ENCODE assay signal across 14 cellular contexts in genomic region chr15:68380456-68380855, GRCh38. TPM values are rescaled to one million over a fixed set of nuclear protein-coding genes. Genes with fewer than 3 reads are reported as not detected.
A peak's percentile ranks its signal among the peaks of the same experiment; 100 is the strongest.
DNase-seq lines count a peak whose midpoint lies in the region; ATAC-seq, FAIRE-seq and TF ChIP-seq lines count a peak whose summit lies in the region.
"Had no signal": no experiment of that assay in that cellular context is flagged by ENCODE, and none has a peak within 500 bp of the region (broad histone marks: within the 10 kb centered on the region; RNA-seq: fewer than 3 reads in every experiment).

No MANE protein-coding gene starts in this region.

- no peaks in the 10 kb centered on the region for H3K27me3 ChIP-seq in IMR-90 (ENCODE audit: control insufficient read depth, insufficient read depth, low read length)
- H3K27me3 ChIP-seq in sigmoid colon = no peaks in the 10 kb centered on the region

- H3K4ac ChIP-seq in IMR-90 (ENCODE audit: low read depth, low read length) = peak overlapping the region; percentile 84; the same call in 1 of the 2 replicates

- H3K27ac ChIP-seq in IMR-90 (ENCODE audit: insufficient read depth, low read length) = peak overlapping the region; percentile 84; the same call in 1 of the 2 replicates
- no peak overlapping the region for H3K27ac ChIP-seq in coronary artery
- H3K27ac ChIP-seq in sigmoid colon = no peak overlapping the region
- no peak overlapping the region for H3K27ac ChIP-seq in kidney (ENCODE audit: low read depth in 2 of 2, low read length in 2 of 2)

- no peak for TF ChIP-seq POLR2A in IMR-90 (IDR thresholded peaks at IDR 0.05; ENCODE audit: low read depth, low read length)
- no peak for TF ChIP-seq POLR2A in sigmoid colon (IDR thresholded peaks at IDR 0.05)

- POLR2A ChIA-PET in IMR-90 (lab: Charles Lee; ENCODE audit: unreplicated experiment) = no interaction called here

- peak overlapping the region; percentile 63; the same call in 1 of the 2 replicates for H3K18ac ChIP-seq in IMR-90 (ENCODE audit: low read depth, low read length)

- TF ChIP-seq CTCF in IMR-90 (conservative IDR thresholded peaks at IDR 0.05; ENCODE audit: low read depth, low read length) (no peak), coronary artery (IDR thresholded peaks at IDR 0.05) (no peak), sigmoid colon (IDR thresholded peaks at IDR 0.05) (no peak), kidney (IDR thresholded peaks at IDR 0.05; ENCODE audit: borderline replicate concordance, extremely low read depth, insufficient read depth) (no peak)

- H2BK20ac ChIP-seq in IMR-90 (ENCODE audit: low read depth, low read length) = peak overlapping the region; percentile 59; the same call in 1 of the 2 replicates

- H2BK5ac ChIP-seq in IMR-90 (ENCODE audit: low read depth, low read length, poor library complexity, severe bottlenecking) = no peak overlapping the region

- peak overlapping the region in 1 of 2 experiments; percentile 7; a peak in 1 of 4 replicates for H4K8ac ChIP-seq in IMR-90 (ENCODE audit: low read depth in 2 of 2, low read length in 2 of 2)

- H2BK120ac ChIP-seq in IMR-90 (ENCODE audit: low read depth, low read length) = peak overlapping the region; percentile 76

- peak overlapping the region; percentile 83 for H2AK5ac ChIP-seq in IMR-90 (ENCODE audit: low read depth, low read length)

- 0 out of 2 replicates have a peak overlapping the region, but pooled peaks have one; percentile 17 for H3K14ac ChIP-seq in IMR-90 (replicated peaks; ENCODE audit: low read depth, low read length)

- 80% methylated on average over 1 of the region's 5 CpGs; no CpG with 5 or more reads in 1 of the 2 experiments for WGBS in IMR-90 (ENCODE audit: extremely low coverage in 2 of 2, insufficient read length in 1 of 2), 2 experiments
- WGBS in sigmoid colon, 2 donors = 96 to 98% methylated on average over 5 of the region's 5 CpGs

- H4K5ac ChIP-seq in IMR-90 (ENCODE audit: low read depth, low read length) = peak overlapping the region; percentile 23; the same call in 1 of the 2 replicates

- H3K36me3 ChIP-seq in IMR-90 (ENCODE audit: control insufficient read depth, insufficient read depth, low read length) (no peaks in the 10 kb centered on the region), sigmoid colon (no peaks in the 10 kb centered on the region), kidney (ENCODE audit: control insufficient read depth in 1 of 2, insufficient read depth in 2 of 2, low read length in 2 of 2) (no peaks in the 10 kb centered on the region)

- H3K56ac ChIP-seq in IMR-90 (ENCODE audit: extremely low read depth, insufficient read depth, low read length) = no peak overlapping the region; the same call in 1 of the 2 replicates

- peaks cover 34% of the 10 kb centered on the region for H3K4me1 ChIP-seq in IMR-90 (ENCODE audit: control insufficient read depth, insufficient read depth, low read length)
- peaks cover 0 to 14% (median 5%) of the 10 kb centered on the region in 4 donors for H3K4me1 ChIP-seq in sigmoid colon
- H3K4me1 ChIP-seq in kidney (ENCODE audit: control insufficient read depth in 1 of 2, insufficient read depth in 1 of 2, low read depth in 1 of 2, low read length in 2 of 2) = no peaks in the 10 kb centered on the region

- H2AK9ac ChIP-seq in IMR-90 (replicated peaks; ENCODE audit: low read depth, low read length, poor library complexity) = no peak overlapping the region

- FAIRE-seq in kidney (lab: Jason Lieb, UNC) = no peak

- no peaks in the 10 kb centered on the region for H3K9me3 ChIP-seq in IMR-90 (ENCODE audit: control insufficient read depth, insufficient read depth, low read length)
- H3K9me3 ChIP-seq in sigmoid colon = no peaks in the 10 kb centered on the region
- H3K9me3 ChIP-seq in kidney (ENCODE audit: control insufficient read depth in 1 of 2, low read length in 2 of 2) = no peaks in the 10 kb centered on the region

- H3K23ac ChIP-seq in IMR-90 (ENCODE audit: low read depth, low read length) = peak overlapping the region; percentile 44; the same call in 1 of the 2 replicates

- H3K4me3 ChIP-seq in IMR-90 (ENCODE audit: insufficient read depth, low read depth, low read length) (no peak overlapping the region), coronary artery (no peak overlapping the region), sigmoid colon (no peak overlapping the region), kidney (ENCODE audit: low read length in 2 of 2) (no peak overlapping the region)

- H3K9ac ChIP-seq in IMR-90 (ENCODE audit: low read depth, low read length) (no peak overlapping the region), kidney (ENCODE audit: low read length in 2 of 2) (no peak overlapping the region)

- BruUV-seq in IMR-90 (replicated peaks; lab: Mats Ljungman, UMichigan) = no TSS peak

- in situ Hi-C loops in IMR-90 (cut with MboI; ENCODE audit: low sequenced_read_pairs) = no loop called here

- peak; percentile 3 to 10 for DNase-seq in activated T-cell treated with anti-CD3 and anti-CD28 coated beads, Interleukin-2, amount 50 U/mL, for 48 hours
- no peak for DNase-seq in activated T-cell treated with anti-CD3 and anti-CD28 coated beads for 4 hours
- DNase-seq in IMR-90 = no peak
- peak; percentile 46 for DNase-seq in coronary artery (ENCODE audit: low spot score)
- peak; percentile 36 for DNase-seq in sigmoid colon
- no peak for DNase-seq in hypothalamus (lab: John Stamatoyannopoulos, UW)
- no peak for DNase-seq in kidney
- DNase-seq: HCEC 1CT; NCI-H187 treated with DMSO at 0.1 percent for 48 hours; NCI-H69; NK-92 treated with Interleukin-12 subunit alpha and Interleukin-12 subunit beta, amount 100 ng/mL, for 24 hours had no signal

- peak overlapping the region; percentile 81; the same call in 2 of the 3 replicates for H2BK15ac ChIP-seq in IMR-90 (ENCODE audit: low read depth, low read length)

- H2AFZ ChIP-seq in IMR-90 (replicated peaks; ENCODE audit: low read length, poor library complexity) = no peak overlapping the region

- peak overlapping the region; percentile 63 for H4K91ac ChIP-seq in IMR-90 (ENCODE audit: insufficient read depth, low read depth, low read length)

- no peak for TF ChIP-seq RAD21 in IMR-90 (IDR thresholded peaks at IDR 0.05; ENCODE audit: low read length)

- H3K4me2 ChIP-seq in IMR-90 (ENCODE audit: low read depth, low read length) = no peak overlapping the region

- H3K9me1 ChIP-seq in IMR-90 (ENCODE audit: insufficient read depth, low read length) = peaks cover 36% of the 10 kb centered on the region

- dilution Hi-C loops in IMR-90 (cut with HindIII; ENCODE audit: low sequenced_read_pairs, unreplicated experiment) = no loop called here

- H4K20me1 ChIP-seq in IMR-90 (ENCODE audit: insufficient read depth, low read length) = peaks cover 9% of the 10 kb centered on the region; the same call in 1 of the 2 replicates

- no peak for TF ChIP-seq EP300 in sigmoid colon (IDR thresholded peaks at IDR 0.05)

- peaks cover 0 to 41% of the 10 kb centered on the region in 2 experiments; a peak in 2 of 4 replicates for H3K79me1 ChIP-seq in IMR-90 (ENCODE audit: low read depth in 1 of 2, low read length in 2 of 2)

- intact Hi-C loops in IMR-90 (cut with micrococcal nuclease) (no loop called here), sigmoid colon (cut with DNase I) (no loop called here), kidney (cut with DNase I) (no loop called here)

- ATAC-seq in IMR-90 (ENCODE audit: low read depth) (no peak), HG03520 (IDR thresholded peaks at IDR 0.05; ENCODE audit: unreplicated experiment) (no peak)
- ATAC-seq: CD8-positive, alpha-beta T cell had no signal

- CTCF ChIA-PET in IMR-90 (lab: Yijun Ruan, JAX) = interaction anchor here (0.6 kb wide), 1 partner anchor 130 kb away, joined by 6 read pairs; no protein-coding TSS in a partner anchor

TF ChIP-seq in IMR-90, 13 proteins besides CTCF, POLR2A, EP300 and RAD21 (continues in another document):
- TF ChIP-seq MAFK (IDR thresholded peaks at IDR 0.05; ENCODE audit: low read depth, low read length) (no peak), RCOR1 (IDR thresholded peaks at IDR 0.05; ENCODE audit: insufficient replicate concordance, low read length) (no peak), MAZ (IDR thresholded peaks at IDR 0.05; ENCODE audit: borderline replicate concordance, low read depth, low read length) (no peak), SMC3 (IDR thresholded peaks at IDR 0.05; ENCODE audit: low read depth, low read length) (no peak), FOS (IDR thresholded peaks at IDR 0.05; ENCODE audit: low read depth, low read length) (no peak), ELK1 (IDR thresholded peaks at IDR 0.05; ENCODE audit: borderline replicate concordance, low read depth, low read length) (no peak), NFE2L2 (IDR thresholded peaks at IDR 0.05; ENCODE audit: low read depth, low read length) (no peak), CHD1 (IDR thresholded peaks at IDR 0.05; ENCODE audit: low read depth, low read length) (no peak), CEBPB (IDR thresholded peaks at IDR 0.05; ENCODE audit: low read depth, low read length) (no peak), MXI1 (IDR thresholded peaks at IDR 0.05; ENCODE audit: borderline replicate concordance, low read depth, low read length) (no peak), BHLHE40 (IDR thresholded peaks at IDR 0.05; ENCODE audit: low read depth, low read length) (no peak), RFX5 (IDR thresholded peaks at IDR 0.05; ENCODE audit: low read depth, low read length) (no peak)

RNA-seq across cellular contexts. Expression of gene ITGA11, which starts 51.5 kb away (rescaled TPM):
- total RNA-seq in IMR-90 (2012; rRNA removed) (2.5 and 4.1 TPM in 2 replicates), sigmoid colon (1 to 10 TPM in 3 of 4 donors, under 1 TPM in 1; 0.95 to 6.1 (median 2.7) TPM), kidney (11.1 TPM)
- polyA plus RNA-seq in IMR-90 (2012; rRNA removed) (5.6 and 6.6 TPM in 2 replicates), sigmoid colon (1 to 10 TPM in 1 of 3 donors, under 1 TPM in 2; 0.71 to 2.4 (median 0.92) TPM), kidney (ENCODE audit: insufficient read depth, low read depth, low replicate concordance) (3.4 TPM)
- 3.0 and 5.8 TPM in 2 replicates for polyA plus RNA-seq in IMR-90 (2012; cell fraction: cytosol; rRNA removed)
- polyA plus RNA-seq in IMR-90 (2012; cell fraction: nucleus; rRNA removed; ENCODE audit: low replicate concordance) = 6.2 and 6.6 TPM in 2 replicates
- total RNA-seq: CD8-positive, alpha-beta T cell had no signal
- polyA plus RNA-seq: IgD-negative memory B cell had no signal

Comparison
In these comparisons a context has a peak if more than half of its experiments do, and no peak if none do; other contexts are left out.
1. DNase-seq: peak in activated T-cell treated with anti-CD3 and anti-CD28 coated beads, Interleukin-2, amount 50 U/mL, for 48 hours (2 of 2), coronary artery (single experiment) and sigmoid colon (single experiment); none in activated T-cell treated with anti-CD3 and anti-CD28 coated beads for 4 hours (single experiment), IMR-90 (single experiment), hypothalamus (0 of 51) and kidney (single experiment).